ENCODE assay signal across 8 cellular contexts in the genomic region with DNA sequence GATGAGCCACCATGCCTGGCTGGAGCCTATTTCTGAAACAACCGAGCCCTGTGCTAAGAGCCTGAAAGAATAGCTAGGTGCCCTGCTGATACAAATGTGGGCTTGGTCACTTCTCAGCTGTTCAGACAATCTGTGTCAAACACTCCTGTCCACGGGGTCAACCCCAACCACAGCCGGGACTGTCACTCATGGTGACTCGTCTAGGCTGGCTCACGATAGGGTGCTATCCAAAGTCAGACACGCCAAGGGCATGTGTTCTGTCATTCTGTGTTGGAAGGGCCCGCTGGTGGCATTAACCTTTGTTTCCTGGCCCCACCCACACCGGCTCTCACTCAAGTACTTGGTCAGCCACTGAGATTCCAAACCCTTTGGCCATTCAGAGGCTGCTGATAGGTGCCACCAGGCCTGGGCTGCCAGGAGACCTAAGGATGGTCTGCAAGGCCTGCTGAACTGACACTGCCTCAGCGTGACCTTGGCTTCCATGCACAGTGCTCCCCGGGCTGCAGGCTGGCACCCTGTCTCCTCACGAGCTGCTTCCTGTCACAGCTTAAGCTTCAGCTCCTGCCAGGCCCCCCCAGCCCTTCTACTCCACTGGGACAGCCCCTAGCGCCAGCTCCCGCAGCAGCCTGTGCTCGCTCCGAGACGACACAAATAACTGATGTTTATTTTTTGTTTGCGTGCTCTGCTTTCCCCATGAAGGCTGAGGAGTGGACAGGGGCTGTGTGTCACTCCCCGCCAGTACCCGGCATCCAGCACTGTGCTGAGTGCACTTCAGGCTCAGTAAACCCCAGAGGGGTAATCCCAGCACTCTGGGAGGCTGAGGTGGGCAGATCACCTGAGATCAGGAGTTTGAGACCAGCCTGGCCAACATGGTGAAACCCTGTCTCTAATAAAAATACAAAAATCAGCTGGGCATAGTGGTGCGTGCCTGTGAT. TPM values are rescaled to one million over a fixed set of nuclear protein-coding genes. Genes with fewer than 3 reads are reported as not detected.
DNase-seq lines count a peak whose midpoint lies in the region; ATAC-seq and TF ChIP-seq lines count a peak whose summit lies in the region.

No MANE protein-coding gene starts in this region.

- no peaks in the 10 kb centered on the region for H3K27me3 Mint-ChIP-seq in activated CD4-positive, alpha-beta memory T cell treated with anti-CD3 and anti-CD28 coated beads, Interleukin-2, amount 10 ng/mL, durations not matched to agents 7 days and 5 days
- H3K27me3 Mint-ChIP-seq in osteocyte (ENCODE audit: unreplicated experiment): no peaks in the 10 kb centered on the region

- peaks cover 73% of the 10 kb centered on the region for H3K36me3 Mint-ChIP-seq in activated CD4-positive, alpha-beta memory T cell treated with anti-CD3 and anti-CD28 coated beads, Interleukin-2, amount 10 ng/mL, durations not matched to agents 7 days and 5 days (ENCODE audit: low read depth)
- peaks cover 4% of the 10 kb centered on the region for H3K36me3 Mint-ChIP-seq in osteocyte (ENCODE audit: unreplicated experiment)

- no peaks in the 10 kb centered on the region for H3K9me3 ChIP-seq in right cardiac atrium (ENCODE audit: control insufficient read depth, low read length)

- H3K9me3 Mint-ChIP-seq in activated CD4-positive, alpha-beta memory T cell treated with anti-CD3 and anti-CD28 coated beads, Interleukin-2, amount 10 ng/mL, durations not matched to agents 7 days and 5 days: no peaks in the 10 kb centered on the region
- no peaks in the 10 kb centered on the region for H3K9me3 Mint-ChIP-seq in osteocyte (ENCODE audit: unreplicated experiment)

- H3K4me1 ChIP-seq in ACC112 (ENCODE audit: control insufficient read depth, insufficient read depth, low read length, unreplicated experiment) (peaks cover 50% of the 10 kb centered on the region), right cardiac atrium (ENCODE audit: control insufficient read depth, insufficient read depth, low read length) (peaks cover 39% of the 10 kb centered on the region)

- H3K27ac ChIP-seq in ACC112 (ENCODE audit: low read depth, low read length) (peak overlapping the region; percentile 17; the same call in 1 of the 2 replicates), right cardiac atrium (ENCODE audit: low read length) (peak overlapping the region; percentile 77)

- no peak for TF ChIP-seq CTCF in osteocyte (IDR thresholded peaks at IDR 0.05)

- CTCF ChIA-PET in activated CD4-positive, alpha-beta memory T cell treated with anti-CD3 and anti-CD28 coated beads, Interleukin-2, amount 10 ng/mL, durations not matched to agents 7 days and 5 days (lab: Charles Lee): interaction anchor here (0.5 to 30.8 kb wide), 10 partner anchors 8 to 168 kb away, joined by 3 to 957 read pairs (median 4); partner anchors contain the start of genes ARL2, CDC42BPG, EHD1 and SF1

- H3K27ac Mint-ChIP-seq in activated CD4-positive, alpha-beta memory T cell treated with anti-CD3 and anti-CD28 coated beads, Interleukin-2, amount 10 ng/mL, durations not matched to agents 7 days and 5 days: peak overlapping the region; percentile 98
- no peak overlapping the region for H3K27ac Mint-ChIP-seq in osteocyte (ENCODE audit: unreplicated experiment)

- H2AFZ ChIP-seq in ACC112 (ENCODE audit: low read length, unreplicated experiment): no peak overlapping the region

- POLR2A ChIA-PET in activated CD4-positive, alpha-beta memory T cell treated with anti-CD3 and anti-CD28 coated beads, Interleukin-2, amount 10 ng/mL, durations not matched to agents 7 days and 5 days (lab: Charles Lee): interaction anchor here (0.7 to 28.1 kb wide), 20 partner anchors 5 to 639 kb away, joined by 3 to 1068 read pairs (median 5); partner anchors contain the start of genes ARL2, CDCA5, EHD1 and FAU

- H3K27me3 ChIP-seq in ACC112 (ENCODE audit: insufficient read depth, low read length) (no peaks in the 10 kb centered on the region), right cardiac atrium (ENCODE audit: control insufficient read depth, insufficient read depth) (no peaks in the 10 kb centered on the region), H7 (ENCODE audit: control insufficient read depth, insufficient read depth, low read length) (no peaks in the 10 kb centered on the region)

- H3K4me3 Mint-ChIP-seq in activated CD4-positive, alpha-beta memory T cell treated with anti-CD3 and anti-CD28 coated beads, Interleukin-2, amount 10 ng/mL, durations not matched to agents 7 days and 5 days: peak overlapping the region; percentile 75
- no peak overlapping the region for H3K4me3 Mint-ChIP-seq in osteocyte (ENCODE audit: unreplicated experiment)

- H3K79me2 ChIP-seq in ACC112 (ENCODE audit: control insufficient read depth, insufficient read depth, low read length, unreplicated experiment): peaks cover 31% of the 10 kb centered on the region

- ATAC-seq in HG02870 (IDR thresholded peaks at IDR 0.05; ENCODE audit: unreplicated experiment) (peak; percentile 7), right cardiac atrium (peak; percentile 4 to 40), HG03571 (IDR thresholded peaks at IDR 0.05; ENCODE audit: unreplicated experiment) (no peak)

- 64% methylated on average over 20 of the region's 20 CpGs for WGBS in right cardiac atrium

- peaks cover 93% of the 10 kb centered on the region for H3K4me1 Mint-ChIP-seq in activated CD4-positive, alpha-beta memory T cell treated with anti-CD3 and anti-CD28 coated beads, Interleukin-2, amount 10 ng/mL, durations not matched to agents 7 days and 5 days
- H3K4me1 Mint-ChIP-seq in osteocyte (ENCODE audit: unreplicated experiment): peaks cover 43% of the 10 kb centered on the region

- intact Hi-C loops in right cardiac atrium (cut with DNase I): no loop called here

- peak; percentile 75 for DNase-seq in activated CD4-positive, alpha-beta memory T cell treated with anti-CD3 and anti-CD28 coated beads, Interleukin-2, amount 10 ng/mL, durations not matched to agents 7 days and 5 days
- DNase-seq in right cardiac atrium (peak in 2 of 3 donors; percentile 76 to 81), osteocyte (ENCODE audit: extremely low spot score, unreplicated experiment) (no peak), cerebellum (ENCODE audit: low spot score) (no peak), H7 (no peak)

- H3K4me3 ChIP-seq in ACC112 (ENCODE audit: low read depth, low read length) (no peak overlapping the region), right cardiac atrium (ENCODE audit: low read length) (no peak overlapping the region), H7 (ENCODE audit: insufficient read depth, low read depth, low read length) (no peak overlapping the region)

- H3K36me3 ChIP-seq in ACC112 (ENCODE audit: insufficient read depth, low read length) (peaks cover 7% of the 10 kb centered on the region; the same call in 1 of the 2 replicates), H7 (replicated peaks; ENCODE audit: control insufficient read depth, insufficient read depth, low read length) (no peaks in the 10 kb centered on the region; the same call in none of the 2 replicates)

RNA-seq across cellular contexts. Expression of gene CDC42BPG, which starts 14.3 kb away (rescaled TPM):
- under 1 TPM; 0.65 to 0.70 TPM for total RNA-seq in activated CD4-positive, alpha-beta memory T cell treated with anti-CD3 and anti-CD28 coated beads, Interleukin-2, amount 10 ng/mL, durations not matched to agents 7 days and 5 days
- total RNA-seq in right cardiac atrium (1 to 10 TPM in 1 of 4 donors, under 1 TPM in 3; 0.39 to 2.3 (median 0.78) TPM), osteocyte (0.68 and 1.7 TPM in 2 replicates), cerebellum (1.4 TPM)
- 0.36 TPM for polyA plus RNA-seq in right cardiac atrium
- total RNA-seq in H7 (2014; rRNA removed; shearing (Covaris generic)): 2.3 and 2.6 TPM in 2 replicates

RNA-seq across cellular contexts. Expression of gene EHD1, which starts 19.7 kb away (rescaled TPM):
- total RNA-seq in activated CD4-positive, alpha-beta memory T cell treated with anti-CD3 and anti-CD28 coated beads, Interleukin-2, amount 10 ng/mL, durations not matched to agents 7 days and 5 days: 100 to 1,000 TPM; 138 to 146 TPM
- total RNA-seq in right cardiac atrium (10 to 100 TPM; 23.4 to 35.3 (median 31.4) TPM), osteocyte (57.4 and 61.0 TPM in 2 replicates), cerebellum (34.0 TPM)
- polyA plus RNA-seq in right cardiac atrium: 20.8 TPM
- total RNA-seq in H7 (2014; rRNA removed; shearing (Covaris generic)): 23.7 and 30.2 TPM in 2 replicates

RNA-seq across cellular contexts. Expression of gene MEN1, which starts 48.4 kb away (rescaled TPM):
- total RNA-seq in activated CD4-positive, alpha-beta memory T cell treated with anti-CD3 and anti-CD28 coated beads, Interleukin-2, amount 10 ng/mL, durations not matched to agents 7 days and 5 days: 10 to 100 TPM; 32.5 to 33.4 TPM
- 10 to 100 TPM in 2 of 4 donors, 1 to 10 TPM in 2; 9.6 to 11.7 (median 10.1) TPM for total RNA-seq in right cardiac atrium
- polyA plus RNA-seq in right cardiac atrium: 10.1 TPM
- total RNA-seq in osteocyte: 27.1 and 29.2 TPM in 2 replicates
- 13.2 TPM for total RNA-seq in cerebellum
- total RNA-seq in H7 (2014; rRNA removed; shearing (Covaris generic)): 31.7 and 40.0 TPM in 2 replicates

RNA-seq across cellular contexts. Expression of gene MAP4K2, which starts 55.7 kb away (rescaled TPM):
- 10 to 100 TPM; 95.6 to 98.0 TPM for total RNA-seq in activated CD4-positive, alpha-beta memory T cell treated with anti-CD3 and anti-CD28 coated beads, Interleukin-2, amount 10 ng/mL, durations not matched to agents 7 days and 5 days
- total RNA-seq in right cardiac atrium (10 to 100 TPM in 3 of 4 donors, 1 to 10 TPM in 1; 8.7 to 11.7 (median 11.0) TPM), osteocyte (16.0 and 18.6 TPM in 2 replicates), cerebellum (10.1 TPM)
- polyA plus RNA-seq in right cardiac atrium: 11.0 TPM
- 24.5 and 29.7 TPM in 2 replicates for total RNA-seq in H7 (2014; rRNA removed; shearing (Covaris generic))

RNA-seq across cellular contexts. Expression of gene ATG2A, which starts 58.3 kb away (rescaled TPM):
- 10 to 100 TPM; 37.4 to 40.7 TPM for total RNA-seq in activated CD4-positive, alpha-beta memory T cell treated with anti-CD3 and anti-CD28 coated beads, Interleukin-2, amount 10 ng/mL, durations not matched to agents 7 days and 5 days
- 10 to 100 TPM; 13.3 to 17.9 (median 15.3) TPM for total RNA-seq in right cardiac atrium
- polyA plus RNA-seq in right cardiac atrium: 13.6 TPM
- total RNA-seq in osteocyte: 23.6 and 28.7 TPM in 2 replicates
- 9.6 TPM for total RNA-seq in cerebellum
- total RNA-seq in H7 (2014; rRNA removed; shearing (Covaris generic)): 19.3 and 22.5 TPM in 2 replicates

Comparison
In these comparisons a context has a peak if more than half of its experiments do, and no peak if none do; other contexts are left out.
1. DNase-seq: peak in activated CD4-positive, alpha-beta memory T cell treated with anti-CD3 and anti-CD28 coated beads, Interleukin-2, amount 10 ng/mL, durations not matched to agents 7 days and 5 days (single experiment) and right cardiac atrium (2 of 3); none in osteocyte (single experiment), cerebellum (single experiment) and H7 (single experiment).